Comparison of ENCODE assay signal across 1 cellular context in the genomic region with DNA sequence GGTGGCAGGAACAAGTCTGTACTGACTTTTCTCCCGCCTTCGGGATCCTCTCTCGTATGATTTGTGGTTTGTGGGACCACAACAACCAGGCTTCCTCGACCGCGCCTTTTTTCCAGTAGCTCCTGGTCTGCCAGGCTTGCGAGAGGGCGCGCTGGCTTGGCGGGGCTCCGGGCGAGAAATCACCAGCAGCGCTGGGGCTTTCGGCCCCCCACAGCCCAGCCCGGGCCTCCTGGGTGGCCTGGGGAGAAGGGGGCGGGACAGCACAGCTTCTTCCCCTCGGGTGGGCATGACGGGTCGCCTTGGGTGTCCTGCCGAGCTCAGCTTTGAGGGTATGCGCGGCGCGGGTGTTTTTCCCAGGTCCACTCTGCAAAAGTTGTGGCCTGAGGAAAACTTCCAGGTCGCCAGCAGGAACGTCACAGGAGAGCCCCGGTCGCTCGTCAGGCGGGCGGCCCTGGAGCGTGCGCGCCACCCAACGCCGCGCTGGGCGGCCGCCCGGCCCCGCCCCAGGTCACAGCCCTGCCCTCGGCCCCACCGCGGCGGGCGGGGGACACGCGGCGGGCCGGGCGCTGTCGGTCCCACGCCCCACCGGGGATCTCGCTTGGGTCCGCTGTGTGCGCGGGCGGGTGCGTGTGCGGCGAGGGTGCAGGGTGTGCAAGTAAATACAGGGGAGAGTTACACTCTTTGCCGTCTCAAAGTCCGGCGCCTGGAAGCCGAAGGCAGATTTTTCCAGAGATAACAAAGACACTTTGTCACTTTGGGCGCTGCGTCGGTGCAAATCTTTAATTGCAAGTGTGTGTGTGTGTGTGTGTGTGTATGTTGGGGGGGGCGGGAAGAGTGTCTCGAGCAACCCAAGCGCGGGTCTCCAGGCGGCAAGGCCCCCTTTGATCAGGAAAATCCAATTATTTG.
TF ChIP-seq lines count a peak whose summit lies in the region.

No MANE protein-coding gene starts in this region.

TF ChIP-seq in HepG2, 621 proteins besides CTCF, POLR2A, EP300 and RAD21 (continued from another document and continues in another):
- TF ChIP-seq, protein P1, sequence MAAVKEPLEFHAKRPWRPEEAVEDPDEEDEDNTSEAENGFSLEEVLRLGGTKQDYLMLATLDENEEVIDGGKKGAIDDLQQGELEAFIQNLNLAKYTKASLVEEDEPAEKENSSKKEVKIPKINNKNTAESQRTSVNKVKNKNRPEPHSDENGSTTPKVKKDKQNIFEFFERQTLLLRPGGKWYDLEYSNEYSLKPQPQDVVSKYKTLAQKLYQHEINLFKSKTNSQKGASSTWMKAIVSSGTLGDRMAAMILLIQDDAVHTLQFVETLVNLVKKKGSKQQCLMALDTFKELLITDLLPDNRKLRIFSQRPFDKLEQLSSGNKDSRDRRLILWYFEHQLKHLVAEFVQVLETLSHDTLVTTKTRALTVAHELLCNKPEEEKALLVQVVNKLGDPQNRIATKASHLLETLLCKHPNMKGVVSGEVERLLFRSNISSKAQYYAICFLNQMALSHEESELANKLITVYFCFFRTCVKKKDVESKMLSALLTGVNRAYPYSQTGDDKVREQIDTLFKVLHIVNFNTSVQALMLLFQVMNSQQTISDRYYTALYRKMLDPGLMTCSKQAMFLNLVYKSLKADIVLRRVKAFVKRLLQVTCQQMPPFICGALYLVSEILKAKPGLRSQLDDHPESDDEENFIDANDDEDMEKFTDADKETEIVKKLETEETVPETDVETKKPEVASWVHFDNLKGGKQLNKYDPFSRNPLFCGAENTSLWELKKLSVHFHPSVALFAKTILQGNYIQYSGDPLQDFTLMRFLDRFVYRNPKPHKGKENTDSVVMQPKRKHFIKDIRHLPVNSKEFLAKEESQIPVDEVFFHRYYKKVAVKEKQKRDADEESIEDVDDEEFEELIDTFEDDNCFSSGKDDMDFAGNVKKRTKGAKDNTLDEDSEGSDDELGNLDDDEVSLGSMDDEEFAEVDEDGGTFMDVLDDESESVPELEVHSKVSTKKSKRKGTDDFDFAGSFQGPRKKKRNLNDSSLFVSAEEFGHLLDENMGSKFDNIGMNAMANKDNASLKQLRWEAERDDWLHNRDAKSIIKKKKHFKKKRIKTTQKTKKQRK (IDR thresholded peaks at IDR 0.05; ENCODE audit: low read length) = no peak
- TF ChIP-seq, protein P2, sequence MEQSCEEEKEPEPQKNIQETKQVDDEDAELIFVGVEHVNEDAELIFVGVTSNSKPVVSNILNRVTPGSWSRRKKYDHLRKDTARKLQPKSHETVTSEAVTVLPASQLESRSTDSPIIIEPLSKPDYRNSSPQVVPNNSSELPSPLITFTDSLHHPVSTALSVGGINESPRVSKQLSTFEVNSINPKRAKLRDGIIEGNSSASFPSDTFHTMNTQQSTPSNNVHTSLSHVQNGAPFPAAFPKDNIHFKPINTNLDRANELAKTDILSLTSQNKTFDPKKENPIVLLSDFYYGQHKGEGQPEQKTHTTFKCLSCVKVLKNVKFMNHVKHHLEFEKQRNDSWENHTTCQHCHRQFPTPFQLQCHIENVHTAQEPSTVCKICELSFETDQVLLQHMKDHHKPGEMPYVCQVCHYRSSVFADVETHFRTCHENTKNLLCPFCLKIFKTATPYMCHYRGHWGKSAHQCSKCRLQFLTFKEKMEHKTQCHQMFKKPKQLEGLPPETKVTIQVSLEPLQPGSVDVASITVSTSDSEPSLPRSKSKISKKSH (CRISPR knock-in tag; IDR thresholded peaks at IDR 0.05; ENCODE audit: borderline replicate concordance) = no peak
- TF ChIP-seq ZNF737 (CRISPR knock-in tag; IDR thresholded peaks at IDR 0.05; ENCODE audit: borderline replicate concordance) (no peak; the same call in 1 of the 2 replicates), FOXJ3 (CRISPR knock-in tag; IDR thresholded peaks at IDR 0.05; ENCODE audit: borderline replicate concordance) (no peak; the same call in 1 of the 2 replicates), KLF15 (CRISPR knock-in tag; IDR thresholded peaks at IDR 0.05; ENCODE audit: borderline replicate concordance) (no peak; the same call in 1 of the 2 replicates), KAT8 (CRISPR knock-in tag; IDR thresholded peaks at IDR 0.05) (peak; percentile 28; the same call in 1 of the 2 replicates), ZMYM3 (CRISPR knock-in tag; IDR thresholded peaks at IDR 0.05) (no peak), NKX3-1 (CRISPR knock-in tag; IDR thresholded peaks at IDR 0.05) (no peak), PHF5A (CRISPR knock-in tag; IDR thresholded peaks at IDR 0.05; ENCODE audit: low read depth, unreplicated experiment) (no peak), ZBTB20 (CRISPR knock-in tag; IDR thresholded peaks at IDR 0.05; ENCODE audit: borderline replicate concordance, low read depth) (0 out of 2 replicates have a peak, but pooled peaks have one; percentile 90), JDP2 (CRISPR knock-in tag; IDR thresholded peaks at IDR 0.05; ENCODE audit: borderline replicate concordance) (no peak), PITX1 (CRISPR knock-in tag; IDR thresholded peaks at IDR 0.05) (no peak), SP4 (CRISPR knock-in tag; IDR thresholded peaks at IDR 0.05) (peak; percentile 66), SMAD3 (CRISPR knock-in tag; IDR thresholded peaks at IDR 0.05) (no peak; the same call in 1 of the 2 replicates), ZNF720 (CRISPR knock-in tag; IDR thresholded peaks at IDR 0.05) (no peak), HMGA1 (CRISPR knock-in tag; conservative IDR thresholded peaks at IDR 0.05) (no peak), ARID2 (CRISPR knock-in tag; IDR thresholded peaks at IDR 0.05; ENCODE audit: borderline replicate concordance) (no peak)
- TF ChIP-seq, protein P3, sequence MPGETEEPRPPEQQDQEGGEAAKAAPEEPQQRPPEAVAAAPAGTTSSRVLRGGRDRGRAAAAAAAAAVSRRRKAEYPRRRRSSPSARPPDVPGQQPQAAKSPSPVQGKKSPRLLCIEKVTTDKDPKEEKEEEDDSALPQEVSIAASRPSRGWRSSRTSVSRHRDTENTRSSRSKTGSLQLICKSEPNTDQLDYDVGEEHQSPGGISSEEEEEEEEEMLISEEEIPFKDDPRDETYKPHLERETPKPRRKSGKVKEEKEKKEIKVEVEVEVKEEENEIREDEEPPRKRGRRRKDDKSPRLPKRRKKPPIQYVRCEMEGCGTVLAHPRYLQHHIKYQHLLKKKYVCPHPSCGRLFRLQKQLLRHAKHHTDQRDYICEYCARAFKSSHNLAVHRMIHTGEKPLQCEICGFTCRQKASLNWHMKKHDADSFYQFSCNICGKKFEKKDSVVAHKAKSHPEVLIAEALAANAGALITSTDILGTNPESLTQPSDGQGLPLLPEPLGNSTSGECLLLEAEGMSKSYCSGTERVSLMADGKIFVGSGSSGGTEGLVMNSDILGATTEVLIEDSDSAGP (CRISPR knock-in tag; IDR thresholded peaks at IDR 0.05; ENCODE audit: borderline replicate concordance) = no peak; the same call in 1 of the 2 replicates
- TF ChIP-seq, protein P4, sequence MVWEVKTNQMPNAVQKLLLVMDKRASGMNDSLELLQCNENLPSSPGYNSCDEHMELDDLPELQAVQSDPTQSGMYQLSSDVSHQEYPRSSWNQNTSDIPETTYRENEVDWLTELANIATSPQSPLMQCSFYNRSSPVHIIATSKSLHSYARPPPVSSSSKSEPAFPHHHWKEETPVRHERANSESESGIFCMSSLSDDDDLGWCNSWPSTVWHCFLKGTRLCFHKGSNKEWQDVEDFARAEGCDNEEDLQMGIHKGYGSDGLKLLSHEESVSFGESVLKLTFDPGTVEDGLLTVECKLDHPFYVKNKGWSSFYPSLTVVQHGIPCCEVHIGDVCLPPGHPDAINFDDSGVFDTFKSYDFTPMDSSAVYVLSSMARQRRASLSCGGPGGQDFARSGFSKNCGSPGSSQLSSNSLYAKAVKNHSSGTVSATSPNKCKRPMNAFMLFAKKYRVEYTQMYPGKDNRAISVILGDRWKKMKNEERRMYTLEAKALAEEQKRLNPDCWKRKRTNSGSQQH (CRISPR knock-in tag; IDR thresholded peaks at IDR 0.05; ENCODE audit: low read depth) = peak; percentile 47; the same call in 1 of the 2 replicates
- TF ChIP-seq, protein P5, sequence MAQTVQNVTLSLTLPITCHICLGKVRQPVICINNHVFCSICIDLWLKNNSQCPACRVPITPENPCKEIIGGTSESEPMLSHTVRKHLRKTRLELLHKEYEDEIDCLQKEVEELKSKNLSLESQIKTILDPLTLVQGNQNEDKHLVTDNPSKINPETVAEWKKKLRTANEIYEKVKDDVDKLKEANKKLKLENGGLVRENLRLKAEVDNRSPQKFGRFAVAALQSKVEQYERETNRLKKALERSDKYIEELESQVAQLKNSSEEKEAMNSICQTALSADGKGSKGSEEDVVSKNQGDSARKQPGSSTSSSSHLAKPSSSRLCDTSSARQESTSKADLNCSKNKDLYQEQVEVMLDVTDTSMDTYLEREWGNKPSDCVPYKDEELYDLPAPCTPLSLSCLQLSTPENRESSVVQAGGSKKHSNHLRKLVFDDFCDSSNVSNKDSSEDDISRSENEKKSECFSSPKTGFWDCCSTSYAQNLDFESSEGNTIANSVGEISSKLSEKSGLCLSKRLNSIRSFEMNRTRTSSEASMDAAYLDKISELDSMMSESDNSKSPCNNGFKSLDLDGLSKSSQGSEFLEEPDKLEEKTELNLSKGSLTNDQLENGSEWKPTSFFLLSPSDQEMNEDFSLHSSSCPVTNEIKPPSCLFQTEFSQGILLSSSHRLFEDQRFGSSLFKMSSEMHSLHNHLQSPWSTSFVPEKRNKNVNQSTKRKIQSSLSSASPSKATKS (CRISPR knock-in tag; IDR thresholded peaks at IDR 0.05) = 0 out of 2 replicates have a peak, but pooled peaks have one; percentile 66
- TF ChIP-seq, protein P6, sequence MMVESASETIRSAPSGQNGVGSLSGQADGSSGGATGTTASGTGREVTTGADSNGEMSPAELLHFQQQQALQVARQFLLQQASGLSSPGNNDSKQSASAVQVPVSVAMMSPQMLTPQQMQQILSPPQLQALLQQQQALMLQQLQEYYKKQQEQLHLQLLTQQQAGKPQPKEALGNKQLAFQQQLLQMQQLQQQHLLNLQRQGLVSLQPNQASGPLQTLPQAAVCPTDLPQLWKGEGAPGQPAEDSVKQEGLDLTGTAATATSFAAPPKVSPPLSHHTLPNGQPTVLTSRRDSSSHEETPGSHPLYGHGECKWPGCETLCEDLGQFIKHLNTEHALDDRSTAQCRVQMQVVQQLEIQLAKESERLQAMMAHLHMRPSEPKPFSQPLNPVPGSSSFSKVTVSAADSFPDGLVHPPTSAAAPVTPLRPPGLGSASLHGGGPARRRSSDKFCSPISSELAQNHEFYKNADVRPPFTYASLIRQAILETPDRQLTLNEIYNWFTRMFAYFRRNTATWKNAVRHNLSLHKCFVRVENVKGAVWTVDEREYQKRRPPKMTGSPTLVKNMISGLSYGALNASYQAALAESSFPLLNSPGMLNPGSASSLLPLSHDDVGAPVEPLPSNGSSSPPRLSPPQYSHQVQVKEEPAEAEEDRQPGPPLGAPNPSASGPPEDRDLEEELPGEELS (CRISPR knock-in tag; IDR thresholded peaks at IDR 0.05) = 0 out of 2 replicates have a peak, but pooled peaks have one; percentile 28
- TF ChIP-seq, protein P7, sequence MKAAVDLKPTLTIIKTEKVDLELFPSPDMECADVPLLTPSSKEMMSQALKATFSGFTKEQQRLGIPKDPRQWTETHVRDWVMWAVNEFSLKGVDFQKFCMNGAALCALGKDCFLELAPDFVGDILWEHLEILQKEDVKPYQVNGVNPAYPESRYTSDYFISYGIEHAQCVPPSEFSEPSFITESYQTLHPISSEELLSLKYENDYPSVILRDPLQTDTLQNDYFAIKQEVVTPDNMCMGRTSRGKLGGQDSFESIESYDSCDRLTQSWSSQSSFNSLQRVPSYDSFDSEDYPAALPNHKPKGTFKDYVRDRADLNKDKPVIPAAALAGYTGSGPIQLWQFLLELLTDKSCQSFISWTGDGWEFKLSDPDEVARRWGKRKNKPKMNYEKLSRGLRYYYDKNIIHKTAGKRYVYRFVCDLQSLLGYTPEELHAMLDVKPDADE (CRISPR knock-in tag; IDR thresholded peaks at IDR 0.05) = no peak; the same call in 1 of the 2 replicates
- TF ChIP-seq, protein P8, sequence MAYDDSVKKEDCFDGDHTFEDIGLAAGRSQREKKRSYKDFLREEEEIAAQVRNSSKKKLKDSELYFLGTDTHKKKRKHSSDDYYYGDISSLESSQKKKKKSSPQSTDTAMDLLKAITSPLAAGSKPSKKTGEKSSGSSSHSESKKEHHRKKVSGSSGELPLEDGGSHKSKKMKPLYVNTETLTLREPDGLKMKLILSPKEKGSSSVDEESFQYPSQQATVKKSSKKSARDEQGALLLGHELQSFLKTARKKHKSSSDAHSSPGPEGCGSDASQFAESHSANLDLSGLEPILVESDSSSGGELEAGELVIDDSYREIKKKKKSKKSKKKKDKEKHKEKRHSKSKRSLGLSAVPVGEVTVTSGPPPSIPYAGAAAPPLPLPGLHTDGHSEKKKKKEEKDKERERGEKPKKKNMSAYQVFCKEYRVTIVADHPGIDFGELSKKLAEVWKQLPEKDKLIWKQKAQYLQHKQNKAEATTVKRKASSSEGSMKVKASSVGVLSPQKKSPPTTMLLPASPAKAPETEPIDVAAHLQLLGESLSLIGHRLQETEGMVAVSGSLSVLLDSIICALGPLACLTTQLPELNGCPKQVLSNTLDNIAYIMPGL (CRISPR knock-in tag; IDR thresholded peaks at IDR 0.05; ENCODE audit: borderline replicate concordance in 1 of 2, low read depth in 1 of 2) = peak in 1 of 2 experiments; percentile 53; a peak in 1 of 4 replicates
- TF ChIP-seq, protein P9, sequence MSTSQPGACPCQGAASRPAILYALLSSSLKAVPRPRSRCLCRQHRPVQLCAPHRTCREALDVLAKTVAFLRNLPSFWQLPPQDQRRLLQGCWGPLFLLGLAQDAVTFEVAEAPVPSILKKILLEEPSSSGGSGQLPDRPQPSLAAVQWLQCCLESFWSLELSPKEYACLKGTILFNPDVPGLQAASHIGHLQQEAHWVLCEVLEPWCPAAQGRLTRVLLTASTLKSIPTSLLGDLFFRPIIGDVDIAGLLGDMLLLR (CRISPR knock-in tag; IDR thresholded peaks at IDR 0.05) = peak; percentile 96
- TF ChIP-seq, protein P10, sequence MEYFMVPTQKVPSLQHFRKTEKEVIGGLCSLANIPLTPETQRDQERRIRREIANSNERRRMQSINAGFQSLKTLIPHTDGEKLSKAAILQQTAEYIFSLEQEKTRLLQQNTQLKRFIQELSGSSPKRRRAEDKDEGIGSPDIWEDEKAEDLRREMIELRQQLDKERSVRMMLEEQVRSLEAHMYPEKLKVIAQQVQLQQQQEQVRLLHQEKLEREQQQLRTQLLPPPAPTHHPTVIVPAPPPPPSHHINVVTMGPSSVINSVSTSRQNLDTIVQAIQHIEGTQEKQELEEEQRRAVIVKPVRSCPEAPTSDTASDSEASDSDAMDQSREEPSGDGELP (IDR thresholded peaks at IDR 0.05; ENCODE audit: borderline replicate concordance, low read depth) = peak; percentile 52; the same call in 1 of the 2 replicates
- TF ChIP-seq, protein P11, sequence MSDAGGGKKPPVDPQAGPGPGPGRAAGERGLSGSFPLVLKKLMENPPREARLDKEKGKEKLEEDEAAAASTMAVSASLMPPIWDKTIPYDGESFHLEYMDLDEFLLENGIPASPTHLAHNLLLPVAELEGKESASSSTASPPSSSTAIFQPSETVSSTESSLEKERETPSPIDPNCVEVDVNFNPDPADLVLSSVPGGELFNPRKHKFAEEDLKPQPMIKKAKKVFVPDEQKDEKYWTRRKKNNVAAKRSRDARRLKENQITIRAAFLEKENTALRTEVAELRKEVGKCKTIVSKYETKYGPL (CRISPR knock-in tag; IDR thresholded peaks at IDR 0.05) = peak; percentile 28; the same call in 1 of the 2 replicates
